ENCODE assay signal across 2 cellular contexts in genomic region chr9:35797311-35798109, GRCh38.
TF ChIP-seq lines count a peak whose summit lies in the region.

No MANE protein-coding gene starts in this region.

TF ChIP-seq in endothelial cell of umbilical vein, 7 proteins besides CTCF, POLR2A, EP300 and RAD21:
- TF ChIP-seq EZH2 (IDR thresholded peaks at IDR 0.05; ENCODE audit: borderline replicate concordance, low read depth, low read length, severe bottlenecking) = no peak
- peak; percentile 47 for TF ChIP-seq JUN (IDR thresholded peaks at IDR 0.05; ENCODE audit: borderline replicate concordance, insufficient read depth, insufficient read length, low read depth)
- TF ChIP-seq GATA2 (IDR thresholded peaks at IDR 0.05; ENCODE audit: insufficient read depth, insufficient read length, low read depth, low read length) = peak; percentile 51

TF ChIP-seq in GM12891, 5 proteins besides CTCF, POLR2A, EP300 and RAD21:
- TF ChIP-seq SPI1 (IDR thresholded peaks at IDR 0.05; ENCODE audit: low read depth, low read length) (no peak), PAX5 (IDR thresholded peaks at IDR 0.05; ENCODE audit: insufficient read depth, low read length, severe bottlenecking) (no peak), POLR2AphosphoS5 (IDR thresholded peaks at IDR 0.05; ENCODE audit: low read depth, low read length) (no peak), TAF1 (IDR thresholded peaks at IDR 0.05; ENCODE audit: low read depth, low read length) (no peak), POU2F2 (IDR thresholded peaks at IDR 0.05; ENCODE audit: low read depth, low read length) (no peak)
